Comparison of ENCODE assay signal across 27 cellular contexts in genomic region chr10:50350366-50350765, GRCh38.
"Had no signal": no experiment of that assay in that cellular context is flagged by ENCODE, and none has a peak within 500 bp of the region (broad histone marks: within the 10 kb centered on the region; RNA-seq: fewer than 3 reads in every experiment).

No MANE protein-coding gene starts in this region.

- H3K27me3 ChIP-seq: colonic mucosa, dorsolateral prefrontal cortex, esophagus muscularis mucosa, esophagus squamous epithelium, foreskin keratinocyte, gastrocnemius medialis, gastroesophageal sphincter, heart left ventricle, heart right ventricle had no signal

- FAIRE-seq: colon, endometrium, endothelial cell of umbilical vein, frontal cortex had no signal

- H3K27ac ChIP-seq: colonic mucosa, coronary artery, dorsolateral prefrontal cortex, epithelial cell of prostate, esophagus muscularis mucosa, esophagus squamous epithelium, foreskin keratinocyte, gastrocnemius medialis, gastroesophageal sphincter, heart left ventricle, heart right ventricle had no signal

- H3K36me3 ChIP-seq: colonic mucosa, esophagus muscularis mucosa, gastrocnemius medialis, gastroesophageal sphincter, heart left ventricle, heart right ventricle had no signal

- H3K9me3 ChIP-seq: colonic mucosa, esophagus squamous epithelium, gastrocnemius medialis, gastroesophageal sphincter had no signal

- DNase-seq: colonic mucosa; cortex of kidney; dermis blood vessel endothelial cell; dorsolateral prefrontal cortex; effector CD4-positive, alpha-beta T cell; effector CD8-positive, alpha-beta T cell; effector memory CD4-positive, alpha-beta T cell; effector memory CD8-positive, alpha-beta T cell; endodermal cell; esophagus squamous epithelium; foreskin fibroblast; foreskin keratinocyte; foreskin melanocyte; gastrocnemius medialis; glutamatergic neuron; head of caudate nucleus; heart left ventricle; heart right ventricle had no signal

- H3K4me1 ChIP-seq: colonic mucosa, foreskin keratinocyte had no signal

- H3K4me3 ChIP-seq: colonic mucosa, coronary artery, dorsolateral prefrontal cortex, esophagus muscularis mucosa, esophagus squamous epithelium, gastrocnemius medialis, gastroesophageal sphincter, heart left ventricle, heart right ventricle had no signal

- ATAC-seq: effector memory CD8-positive, alpha-beta T cell; esophagus mucosa; foreskin keratinocyte; gastrocnemius medialis; gastroesophageal sphincter; heart left ventricle; heart right ventricle had no signal
